ENCODE assay signal across 13 cellular contexts in the genomic region with DNA sequence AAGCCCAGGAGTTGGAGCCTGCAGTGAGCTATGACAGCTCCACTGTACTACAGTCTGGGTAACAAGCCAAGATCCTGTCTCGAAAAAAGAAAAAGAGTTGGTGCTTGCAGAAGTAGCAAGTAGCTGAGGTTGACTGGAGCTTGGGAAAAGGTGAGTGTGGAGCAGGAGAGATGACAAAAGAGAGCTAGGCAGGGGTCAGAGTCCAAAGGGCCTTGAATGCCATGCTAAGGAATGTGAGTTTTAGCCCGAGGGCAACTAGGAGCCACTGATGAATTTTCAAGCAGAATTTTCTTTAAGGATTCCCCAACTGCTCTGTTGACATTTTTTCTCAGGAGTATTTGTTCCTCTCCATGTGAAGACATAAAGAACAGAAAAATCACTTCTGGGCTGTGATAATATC. TPM values are rescaled to one million over a fixed set of nuclear protein-coding genes. Genes with fewer than 3 reads are reported as not detected.
A peak's percentile ranks its signal among the peaks of the same experiment; 100 is the strongest.
DNase-seq lines count a peak whose midpoint lies in the region; ATAC-seq and TF ChIP-seq lines count a peak whose summit lies in the region.
"Had no signal": no experiment of that assay in that cellular context is flagged by ENCODE, and none has a peak within 500 bp of the region (broad histone marks: within the 10 kb centered on the region; RNA-seq: fewer than 3 reads in every experiment).

No MANE protein-coding gene starts in this region.

- H3K36me3 ChIP-seq in left lung, result peaks cover 0 to 21% of the 10 kb centered on the region in 2 donors
- peaks cover 10% of the 10 kb centered on the region for H3K36me3 ChIP-seq in thymus (ENCODE audit: control insufficient read depth, insufficient read depth)

- H3K9me3 ChIP-seq in left lung, result no peaks in the 10 kb centered on the region
- no peaks in the 10 kb centered on the region for H3K9me3 ChIP-seq in thymus (ENCODE audit: control insufficient read depth)
- H3K9me3 ChIP-seq: sigmoid colon had no signal

- H3K27ac ChIP-seq in VCaP (peak overlapping the region; percentile 88), left lung (peak overlapping the region; percentile 53 to 64), thymus (ENCODE audit: low read depth) (peak overlapping the region; percentile 46)

- no peak for DNase-seq in activated CD4-positive, alpha-beta memory T cell treated with anti-CD3 and anti-CD28 coated beads for 36 hours
- no peak for DNase-seq in activated CD4-positive, alpha-beta memory T cell treated with anti-CD3 and anti-CD28 coated beads, Interleukin-2, amount 10 ng/mL, durations not matched to agents 7 days and 5 days
- DNase-seq in left lung, result no peak
- DNase-seq in NCI-H2196 treated with DMSO at 0.1 percent for 48 hours (lab: John Stamatoyannopoulos, UW; ENCODE audit: unreplicated experiment), result no peak
- DNase-seq in NCI-H82 treated with DMSO at 0.1 percent for 48 hours (lab: John Stamatoyannopoulos, UW; ENCODE audit: unreplicated experiment), result no peak
- DNase-seq: DND-41, NCI-H2029 treated with DMSO at 0.1 percent for 48 hours, sigmoid colon had no signal

- peak overlapping the region; percentile 49 for H3K27ac Mint-ChIP-seq in activated CD4-positive, alpha-beta memory T cell treated with anti-CD3 and anti-CD28 coated beads for 36 hours
- H3K27ac Mint-ChIP-seq in activated CD4-positive, alpha-beta memory T cell treated with anti-CD3 and anti-CD28 coated beads, Interleukin-2, amount 10 ng/mL, durations not matched to agents 7 days and 5 days, result no peak overlapping the region

- CTCF ChIA-PET in activated CD4-positive, alpha-beta memory T cell treated with anti-CD3 and anti-CD28 coated beads for 36 hours (lab: Charles Lee), result no interaction called here
- CTCF ChIA-PET in activated CD4-positive, alpha-beta memory T cell treated with anti-CD3 and anti-CD28 coated beads, Interleukin-2, amount 10 ng/mL, durations not matched to agents 7 days and 5 days (lab: Charles Lee), result interaction anchor here (1.4 kb wide), 1 partner anchor 240 kb away, joined by 3 read pairs; no protein-coding TSS in a partner anchor

- no peaks in the 10 kb centered on the region for H3K27me3 ChIP-seq in left lung
- no peaks in the 10 kb centered on the region for H3K27me3 ChIP-seq in thymus (ENCODE audit: control insufficient read depth, insufficient read depth)
- H3K27me3 ChIP-seq: sigmoid colon had no signal

- POLR2A ChIA-PET in activated CD4-positive, alpha-beta memory T cell treated with anti-CD3 and anti-CD28 coated beads for 36 hours (lab: Charles Lee), result no interaction called here
- POLR2A ChIA-PET in activated CD4-positive, alpha-beta memory T cell treated with anti-CD3 and anti-CD28 coated beads, Interleukin-2, amount 10 ng/mL, durations not matched to agents 7 days and 5 days (lab: Charles Lee), result interaction anchor here (0.5 kb wide), 1 partner anchor 24 kb away, joined by 3 read pairs; no protein-coding TSS in a partner anchor

- intact Hi-C loops in activated CD4-positive, alpha-beta memory T cell treated with anti-CD3 and anti-CD28 coated beads for 36 hours (cut with micrococcal nuclease), result loop anchor here (5.0 kb wide), 1 partner anchor 118 kb away; a partner anchor contains a TSS
- intact Hi-C loops in left lung (cut with DNase I), result no loop called here

- H3K4me3 ChIP-seq in left lung (no peak overlapping the region), thymus (ENCODE audit: low read length) (no peak overlapping the region)
- H3K4me3 ChIP-seq: sigmoid colon had no signal

- no peaks in the 10 kb centered on the region for H3K9me3 Mint-ChIP-seq in activated CD4-positive, alpha-beta memory T cell treated with anti-CD3 and anti-CD28 coated beads for 36 hours
- no peaks in the 10 kb centered on the region for H3K9me3 Mint-ChIP-seq in activated CD4-positive, alpha-beta memory T cell treated with anti-CD3 and anti-CD28 coated beads, Interleukin-2, amount 10 ng/mL, durations not matched to agents 7 days and 5 days
- H3K9me3 Mint-ChIP-seq: activated naive CD4-positive, alpha-beta T cell treated with anti-CD3 and anti-CD28 coated beads, Interleukin-2, amount 50 U/mL, for 72 hours had no signal

- no peak overlapping the region for H3K4me3 Mint-ChIP-seq in activated CD4-positive, alpha-beta memory T cell treated with anti-CD3 and anti-CD28 coated beads for 36 hours
- no peak overlapping the region for H3K4me3 Mint-ChIP-seq in activated CD4-positive, alpha-beta memory T cell treated with anti-CD3 and anti-CD28 coated beads, Interleukin-2, amount 10 ng/mL, durations not matched to agents 7 days and 5 days

- H3K4me1 Mint-ChIP-seq in activated CD4-positive, alpha-beta memory T cell treated with anti-CD3 and anti-CD28 coated beads for 36 hours (ENCODE audit: low read depth), result peaks cover 50% of the 10 kb centered on the region
- peaks cover 55% of the 10 kb centered on the region for H3K4me1 Mint-ChIP-seq in activated CD4-positive, alpha-beta memory T cell treated with anti-CD3 and anti-CD28 coated beads, Interleukin-2, amount 10 ng/mL, durations not matched to agents 7 days and 5 days

- WGBS in thymus, result 91% methylated on average over 2 of the region's 2 CpGs

- H3K4me1 ChIP-seq in left lung (peaks cover 23 to 67% of the 10 kb centered on the region in 2 donors), thymus (ENCODE audit: control insufficient read depth, insufficient read depth, low read length) (peaks cover 8% of the 10 kb centered on the region)

- H3K36me3 Mint-ChIP-seq in activated CD4-positive, alpha-beta memory T cell treated with anti-CD3 and anti-CD28 coated beads for 36 hours, result peaks cover 8% of the 10 kb centered on the region
- H3K36me3 Mint-ChIP-seq in activated CD4-positive, alpha-beta memory T cell treated with anti-CD3 and anti-CD28 coated beads, Interleukin-2, amount 10 ng/mL, durations not matched to agents 7 days and 5 days (ENCODE audit: low read depth), result peaks cover 10% of the 10 kb centered on the region
- H3K36me3 Mint-ChIP-seq: activated naive CD4-positive, alpha-beta T cell treated with anti-CD3 and anti-CD28 coated beads, Interleukin-2, amount 50 U/mL, for 72 hours had no signal

- no peak for TF ChIP-seq CTCF in VCaP (conservative IDR thresholded peaks at IDR 0.05)
- TF ChIP-seq CTCF in left lung (IDR thresholded peaks at IDR 0.05), result no peak

- H3K27me3 Mint-ChIP-seq in activated CD4-positive, alpha-beta memory T cell treated with anti-CD3 and anti-CD28 coated beads for 36 hours, result no peaks in the 10 kb centered on the region
- H3K27me3 Mint-ChIP-seq in activated CD4-positive, alpha-beta memory T cell treated with anti-CD3 and anti-CD28 coated beads, Interleukin-2, amount 10 ng/mL, durations not matched to agents 7 days and 5 days, result no peaks in the 10 kb centered on the region

- ATAC-seq in left lung (no peak), HG03439 (IDR thresholded peaks at IDR 0.05; ENCODE audit: unreplicated experiment) (no peak)
- ATAC-seq: activated naive CD4-positive, alpha-beta T cell treated with anti-CD3 and anti-CD28 coated beads, Interleukin-2, amount 50 U/mL, for 72 hours had no signal

RNA-seq across cellular contexts. Expression of a gene that starts 3.1 kb away (rescaled TPM):
- 10 to 100 TPM; 59.9 to 65.2 TPM for total RNA-seq in activated CD4-positive, alpha-beta memory T cell treated with anti-CD3 and anti-CD28 coated beads for 36 hours
- total RNA-seq in activated CD4-positive, alpha-beta memory T cell treated with anti-CD3 and anti-CD28 coated beads, Interleukin-2, amount 10 ng/mL, durations not matched to agents 7 days and 5 days, result 10 to 100 TPM; 70.2 to 71.4 TPM
- total RNA-seq in left lung, result 10 to 100 TPM; 71.6 to 99.1 TPM
- polyA plus RNA-seq in thymus, result 33.2 TPM

RNA-seq across cellular contexts. Expression of a gene that starts 53.1 kb away (rescaled TPM):
- not detected for total RNA-seq in activated CD4-positive, alpha-beta memory T cell treated with anti-CD3 and anti-CD28 coated beads for 36 hours
- total RNA-seq in activated CD4-positive, alpha-beta memory T cell treated with anti-CD3 and anti-CD28 coated beads, Interleukin-2, amount 10 ng/mL, durations not matched to agents 7 days and 5 days, result not detected
- not detected for total RNA-seq in left lung
- polyA plus RNA-seq in thymus, result 0.05 TPM
- total RNA-seq: activated naive CD4-positive, alpha-beta T cell treated with anti-CD3 and anti-CD28 coated beads, Interleukin-2, amount 50 U/mL, for 72 hours; sigmoid colon had no signal
- polyA plus RNA-seq: AG04450, sigmoid colon had no signal
